Comparison of ENCODE assay signal across 8 cellular contexts in the genomic region with DNA sequence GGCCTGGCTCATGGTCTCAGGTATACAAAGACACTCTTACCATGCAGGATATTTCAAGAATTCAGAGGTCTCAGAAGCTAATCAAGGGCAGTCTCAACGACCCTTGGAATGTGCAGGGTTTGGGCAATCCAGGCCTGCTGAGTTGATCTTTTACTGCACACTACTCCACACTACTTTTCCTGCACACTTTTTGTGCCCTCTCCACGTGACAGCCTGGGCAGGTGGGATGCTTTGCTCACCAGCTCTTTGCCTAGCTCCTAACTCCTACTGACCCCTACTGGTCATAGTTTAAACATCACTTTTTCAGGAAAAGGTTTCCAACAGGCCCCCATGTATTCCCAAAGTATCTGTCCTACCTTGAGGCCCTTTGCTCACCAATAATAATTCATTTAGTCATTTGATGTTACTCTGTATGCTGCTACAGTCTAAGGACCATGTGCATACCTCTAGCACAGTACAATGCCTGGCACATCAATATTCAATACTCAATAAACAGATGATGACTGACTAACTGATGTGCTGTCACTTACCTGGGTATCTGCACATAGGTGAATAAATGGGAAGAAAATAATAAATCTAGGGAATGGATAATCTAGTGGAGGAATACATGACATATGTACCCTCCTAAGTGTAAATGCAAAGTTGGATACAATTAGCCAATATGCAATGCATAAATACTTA. TPM values are rescaled to one million over a fixed set of nuclear protein-coding genes. Genes with fewer than 3 reads are reported as not detected.
DNase-seq lines count a peak whose midpoint lies in the region; ATAC-seq, FAIRE-seq and TF ChIP-seq lines count a peak whose summit lies in the region.

No MANE protein-coding gene starts in this region.

- H3K14ac ChIP-seq in H9 (ENCODE audit: insufficient read depth, low read length) = no peak overlapping the region

- H2BK12ac ChIP-seq in H9 (ENCODE audit: insufficient read length, low read depth, low read length) = no peak overlapping the region

- no peak overlapping the region for H2AK5ac ChIP-seq in H9 (ENCODE audit: insufficient read length, low read length)

- no peak overlapping the region for H4K8ac ChIP-seq in H9 (replicated peaks; ENCODE audit: insufficient read length, low read depth, low read length)

- H3K4me3 Mint-ChIP-seq in H9 = no peak overlapping the region
- no peak overlapping the region for H3K4me3 Mint-ChIP-seq in stimulated activated naive CD8-positive, alpha-beta T cell treated with anti-CD3 and anti-CD28 coated beads, Interleukin-15, amount 100 ng/mL, for 72 hours

- H2BK20ac ChIP-seq in H9 (ENCODE audit: low read depth, low read length, poor library complexity, severe bottlenecking) = no peak overlapping the region

- H3K36me3 Mint-ChIP-seq in H9 (ENCODE audit: insufficient read depth in 1 of 3, low read depth in 3 of 3) = no peaks in the 10 kb centered on the region

- no peak overlapping the region for H2BK120ac ChIP-seq in H9 (ENCODE audit: low read depth, low read length, poor library complexity, severe bottlenecking)

- H3K4me2 ChIP-seq in H9 (ENCODE audit: insufficient read depth, insufficient read length, low read length) = no peak overlapping the region

- H4K91ac ChIP-seq in H9 (ENCODE audit: insufficient read length, low read depth, low read length) = no peak overlapping the region

- no peak for ATAC-seq in GM18858 (IDR thresholded peaks at IDR 0.05; ENCODE audit: unreplicated experiment)
- no peak for ATAC-seq in stimulated activated naive CD8-positive, alpha-beta T cell treated with anti-CD3 and anti-CD28 coated beads, Interleukin-15, amount 100 ng/mL, for 72 hours

- TF ChIP-seq CTCF in H9 (conservative IDR thresholded peaks at IDR 0.05) (peak; percentile 78), kidney (IDR thresholded peaks at IDR 0.05; ENCODE audit: borderline replicate concordance, extremely low read depth, insufficient read depth) (peak; percentile 56)

- no peak overlapping the region for H3K23ac ChIP-seq in H9 (ENCODE audit: insufficient read length, low read depth, low read length)

- no peak overlapping the region for H4K5ac ChIP-seq in H9 (ENCODE audit: insufficient read length, low read depth, low read length)

- peaks cover 4 to 5% of the 10 kb centered on the region in 2 experiments; a peak in 3 of 4 replicates for H3K4me1 Mint-ChIP-seq in H9
- no peaks in the 10 kb centered on the region for H3K4me1 Mint-ChIP-seq in stimulated activated naive CD8-positive, alpha-beta T cell treated with anti-CD3 and anti-CD28 coated beads, Interleukin-15, amount 100 ng/mL, for 72 hours

- no peaks in the 10 kb centered on the region for H3K36me3 ChIP-seq in kidney (ENCODE audit: control insufficient read depth in 1 of 2, insufficient read depth in 2 of 2, low read length in 2 of 2)

- DNase-seq in COLO668 (lab: John Stamatoyannopoulos, UW; ENCODE audit: unreplicated experiment) = peak; percentile 15
- DNase-seq in H9 = peak; percentile 54
- DNase-seq in SKM-1 (lab: John Stamatoyannopoulos, UW; ENCODE audit: unreplicated experiment) = peak; percentile 40
- no peak for DNase-seq in kidney
- no peak for DNase-seq in amniotic stem cell (lab: John Stamatoyannopoulos, UW)
- no peak for DNase-seq in NCI-H446 (lab: John Stamatoyannopoulos, UW)
- no peak for DNase-seq in stimulated activated naive CD8-positive, alpha-beta T cell treated with anti-CD3 and anti-CD28 coated beads, Interleukin-15, amount 100 ng/mL, for 72 hours

- H3K79me2 ChIP-seq in H9 (ENCODE audit: insufficient read depth, low read length) = no peaks in the 10 kb centered on the region

- H3K27ac Mint-ChIP-seq in H9 = no peak overlapping the region
- H3K27ac Mint-ChIP-seq in stimulated activated naive CD8-positive, alpha-beta T cell treated with anti-CD3 and anti-CD28 coated beads, Interleukin-15, amount 100 ng/mL, for 72 hours = no peak overlapping the region

- no peak overlapping the region for H3K4ac ChIP-seq in H9 (ENCODE audit: low read depth, low read length)

- no peaks in the 10 kb centered on the region for H3K79me1 ChIP-seq in H9 (ENCODE audit: insufficient read depth, low read depth, low read length, poor library complexity, severe bottlenecking)

- H2BK5ac ChIP-seq in H9 (ENCODE audit: insufficient read length, low read length) = no peak overlapping the region

- no peaks in the 10 kb centered on the region for H3K23me2 ChIP-seq in H9 (ENCODE audit: insufficient read length, low read depth, low read length, poor library complexity, severe bottlenecking)

- no peaks in the 10 kb centered on the region for H3K9me3 ChIP-seq in H9 (ENCODE audit: control insufficient read depth, low read depth, low read length)
- H3K9me3 ChIP-seq in kidney (ENCODE audit: control insufficient read depth in 1 of 2, low read length in 2 of 2) = no peaks in the 10 kb centered on the region

- H3K9ac ChIP-seq in H9 (ENCODE audit: extremely low read depth, insufficient read length, low read length) = no peak overlapping the region
- H3K9ac ChIP-seq in kidney (ENCODE audit: low read length in 2 of 2) = no peak overlapping the region

- no peak overlapping the region for H2BK15ac ChIP-seq in H9 (ENCODE audit: low read depth, low read length)

- no peaks in the 10 kb centered on the region; the same call in 1 of the 2 replicates for H3K27me3 Mint-ChIP-seq in H9 (ENCODE audit: low read depth)
- no peaks in the 10 kb centered on the region for H3K27me3 Mint-ChIP-seq in stimulated activated naive CD8-positive, alpha-beta T cell treated with anti-CD3 and anti-CD28 coated beads, Interleukin-15, amount 100 ng/mL, for 72 hours

- no peak for FAIRE-seq in kidney (lab: Jason Lieb, UNC)

- intact Hi-C loops in kidney (cut with DNase I) = no loop called here

- no peak overlapping the region for H3K56ac ChIP-seq in H9 (ENCODE audit: insufficient read length, low read depth, low read length)

- H3K18ac ChIP-seq in H9 (ENCODE audit: insufficient read length, low read depth, low read length) = no peak overlapping the region

- H3K27me3 ChIP-seq in H9 (ENCODE audit: insufficient read depth, low read length) = no peaks in the 10 kb centered on the region

- no peak overlapping the region for H3K4me3 ChIP-seq in kidney (ENCODE audit: low read length in 2 of 2)

- no peak overlapping the region for H3T11ph ChIP-seq in H9 (ENCODE audit: low read length)

- WGBS in H9 (ENCODE audit: extremely low coverage, insufficient read length, low lambda C conversion rate) = no CpG with 5 or more reads among the region's 2 CpGs

- H3K9me3 Mint-ChIP-seq in H9 = no peaks in the 10 kb centered on the region
- H3K9me3 Mint-ChIP-seq in stimulated activated naive CD8-positive, alpha-beta T cell treated with anti-CD3 and anti-CD28 coated beads, Interleukin-15, amount 100 ng/mL, for 72 hours = no peaks in the 10 kb centered on the region

- H3K27ac ChIP-seq in H9 (ENCODE audit: insufficient read length, low read depth, low read length) = no peak overlapping the region
- H3K27ac ChIP-seq in kidney (ENCODE audit: low read depth in 2 of 2, low read length in 2 of 2) = peak overlapping the region in 1 of 2 donors; percentile 32

- H4K20me1 ChIP-seq in H9 (ENCODE audit: control insufficient read depth, insufficient read depth, insufficient read length) = no peaks in the 10 kb centered on the region

- H3K4me1 ChIP-seq in H9 (ENCODE audit: insufficient read depth, low read length) (no peaks in the 10 kb centered on the region), kidney (ENCODE audit: control insufficient read depth in 1 of 2, insufficient read depth in 1 of 2, low read depth in 1 of 2, low read length in 2 of 2) (no peaks in the 10 kb centered on the region)

- H2AFZ ChIP-seq in H9 (ENCODE audit: low read length) = no peak overlapping the region

RNA-seq across cellular contexts. Expression of gene DUSP23, which starts 9.6 kb away (rescaled TPM):
- total RNA-seq in H9 (2021) (25.0 and 27.3 TPM in 2 replicates), kidney (128 TPM)
- polyA plus RNA-seq in kidney (ENCODE audit: insufficient read depth, low read depth, low replicate concordance) = 327 TPM

RNA-seq across cellular contexts. Expression of gene FCRL6, which starts 11.8 kb away (rescaled TPM):
- total RNA-seq in H9 (2021) (not detected in 2 replicates), kidney (1.4 TPM)
- 0.45 TPM for polyA plus RNA-seq in kidney (ENCODE audit: insufficient read depth, low read depth, low replicate concordance)

RNA-seq across cellular contexts. Expression of gene SLAMF8, which starts 36.3 kb away (rescaled TPM):
- total RNA-seq in H9 (2021) (not detected in 2 replicates), kidney (12.0 TPM)
- polyA plus RNA-seq in kidney (ENCODE audit: insufficient read depth, low read depth, low replicate concordance) = 1.8 TPM

Comparison
In these comparisons a context has a peak if more than half of its experiments do, and no peak if none do; other contexts are left out.
1. DNase-seq: peak in COLO668 (single experiment), H9 (single experiment) and SKM-1 (single experiment); none in kidney (single experiment), amniotic stem cell (single experiment), NCI-H446 (0 of 2) and stimulated activated naive CD8-positive, alpha-beta T cell treated with anti-CD3 and anti-CD28 coated beads, Interleukin-15, amount 100 ng/mL, for 72 hours (0 of 2).
2. RNA of gene SLAMF8, which starts 36.3 kb away (total RNA-seq): 12.0 TPM in kidney (single experiment); not detected in H9; every median in the first group is over 10 times any median in the second.